8 cellular contexts compared by ENCODE assay signal in genomic region chr12:100141666-100141997, GRCh38. TPM values are rescaled to one million over a fixed set of nuclear protein-coding genes. Genes with fewer than 3 reads are reported as not detected.
DNase-seq lines count a peak whose midpoint lies in the region; ATAC-seq and TF ChIP-seq lines count a peak whose summit lies in the region.

No MANE protein-coding gene starts in this region.

- H2BK12ac ChIP-seq in neuronal stem cell (ENCODE audit: low read length) = no peak overlapping the region

- no peak overlapping the region for H3K14ac ChIP-seq in neuronal stem cell (ENCODE audit: low read length)

- ATAC-seq in GM21737 (IDR thresholded peaks at IDR 0.05; ENCODE audit: unreplicated experiment) = peak; percentile 15
- ATAC-seq in GM21381 (IDR thresholded peaks at IDR 0.05; ENCODE audit: unreplicated experiment) = no peak

- no peak overlapping the region for H4K8ac ChIP-seq in neuronal stem cell (ENCODE audit: low read depth, low read length)

- H3K23ac ChIP-seq in neuronal stem cell (ENCODE audit: low read depth, low read length, poor library complexity) = no peak overlapping the region

- H2BK15ac ChIP-seq in neuronal stem cell (ENCODE audit: low read length) = no peak overlapping the region

- no peaks in the 10 kb centered on the region for H3K79me1 ChIP-seq in neuronal stem cell (ENCODE audit: low read depth, low read length)

- H2BK120ac ChIP-seq in neuronal stem cell (ENCODE audit: low read depth, low read length) = no peak overlapping the region

- H3K9me3 ChIP-seq in ES-I3 (ENCODE audit: control insufficient read depth, insufficient read depth, low read length) = peaks cover 5% of the 10 kb centered on the region; the same call in 1 of the 2 replicates
- no peaks in the 10 kb centered on the region for H3K9me3 ChIP-seq in neuronal stem cell (replicated peaks in 1 of 2; ENCODE audit: control insufficient read depth in 2 of 2, insufficient read depth in 1 of 2, low read depth in 1 of 2, low read length in 2 of 2)

- H3K9ac ChIP-seq in ES-I3 (ENCODE audit: low read depth, low read length) = peak overlapping the region; percentile 83
- H3K9ac ChIP-seq in KMS-11 = peak overlapping the region; percentile 95
- H3K9ac ChIP-seq in neuronal stem cell (ENCODE audit: low read depth, low read length, poor library complexity) = no peak overlapping the region

- no peak overlapping the region for H4K91ac ChIP-seq in neuronal stem cell (ENCODE audit: low read depth, low read length, poor library complexity)

- no peak for TF ChIP-seq CTCF in KMS-11 (conservative IDR thresholded peaks at IDR 0.05; ENCODE audit: low read depth, low read length)
- TF ChIP-seq CTCF in fibroblast of pulmonary artery (IDR thresholded peaks at IDR 0.05; ENCODE audit: low read length, missing control alignments) = no peak

- H3K36me3 ChIP-seq in ES-I3 (ENCODE audit: insufficient read depth, low read length) = no peaks in the 10 kb centered on the region
- no peaks in the 10 kb centered on the region for H3K36me3 ChIP-seq in KMS-11 (ENCODE audit: insufficient read depth)
- H3K36me3 ChIP-seq in neuronal stem cell (replicated peaks in 1 of 2; ENCODE audit: control insufficient read depth in 2 of 2, insufficient read depth in 2 of 2, low read length in 2 of 2) = no peaks in the 10 kb centered on the region

- H2AFZ ChIP-seq in KMS-11 (ENCODE audit: low read depth) = peak overlapping the region; percentile 83
- H2AFZ ChIP-seq in neuronal stem cell (ENCODE audit: low read length) = peak overlapping the region; percentile 99

- no peak overlapping the region for H3K18ac ChIP-seq in neuronal stem cell (ENCODE audit: low read length)

- H3K4me1 ChIP-seq in ES-I3 (ENCODE audit: insufficient read depth, low read length) (no peaks in the 10 kb centered on the region), KMS-11 (ENCODE audit: low read depth, poor library complexity, severe bottlenecking) (peaks cover 27% of the 10 kb centered on the region), neuronal stem cell (ENCODE audit: control insufficient read depth in 2 of 2, insufficient read depth in 1 of 2, low read depth in 1 of 2, low read length in 2 of 2) (peaks cover 0 to 2% of the 10 kb centered on the region in 2 donors)

- H2BK5ac ChIP-seq in neuronal stem cell (ENCODE audit: low read length) = no peak overlapping the region

- H3K27me3 ChIP-seq in KMS-11 (ENCODE audit: insufficient read depth, low read depth) (no peaks in the 10 kb centered on the region), neuronal stem cell (ENCODE audit: control insufficient read depth in 3 of 3, insufficient read depth in 3 of 3, low read depth in 1 of 3, low read length in 3 of 3) (peaks cover 0 to 5% (median 0%) of the 10 kb centered on the region in 3 experiments)

- H2AK5ac ChIP-seq in neuronal stem cell (ENCODE audit: low read depth, low read length) = no peak overlapping the region

- H3K4me3 ChIP-seq in KMS-11 (IDR thresholded peaks at IDR 0.05; ENCODE audit: insufficient read depth, low read depth, low read length) = no peak overlapping the region
- H3K4me3 ChIP-seq in fibroblast of pulmonary artery (replicated peaks; ENCODE audit: low read depth, low read length) = peak overlapping the region; percentile 94
- H3K4me3 ChIP-seq in neuronal stem cell (ENCODE audit: low read length in 2 of 2) = peak overlapping the region; percentile 66 to 97

- H3K4me2 ChIP-seq in KMS-11 = peak overlapping the region; percentile 62
- peak overlapping the region; percentile 72 for H3K4me2 ChIP-seq in neuronal stem cell (ENCODE audit: insufficient read depth, low read length, poor library complexity, severe bottlenecking)

- H3K79me2 ChIP-seq in KMS-11 (ENCODE audit: insufficient read depth, low read depth) = peaks cover 55% of the 10 kb centered on the region; the same call in 1 of the 2 replicates

- WGBS in neuronal stem cell (ENCODE audit: extremely low coverage in 2 of 2, insufficient read length in 2 of 2, insufficient replicate concordance in 1 of 2), 2 donors = no CpG with 5 or more reads among the region's 6 CpGs

- H3K27ac ChIP-seq in KMS-11 (peak overlapping the region; percentile 90), neuronal stem cell (replicated peaks; ENCODE audit: low read length) (no peak overlapping the region)

- DNase-seq in activated CD4-positive, alpha-beta T cell treated with anti-CD3 and anti-CD28 coated beads, Interleukin-2, amount 50 U/mL, for 1 hour = peak; percentile 9
- peak; percentile 87 for DNase-seq in fibroblast of pulmonary artery (ENCODE audit: low read depth)
- DNase-seq in neuronal stem cell (ENCODE audit: low spot score) = no peak
- DNase-seq in GOT3 (lab: John Stamatoyannopoulos, UW) = no peak

- no peaks in the 10 kb centered on the region for H4K20me1 ChIP-seq in KMS-11 (ENCODE audit: insufficient read depth)

- H3K4ac ChIP-seq in neuronal stem cell (ENCODE audit: low read length) = no peak overlapping the region

RNA-seq across cellular contexts. Expression of gene BLTP3B, which starts 1.0 kb away (rescaled TPM):
- polyA plus RNA-seq in neuronal stem cell (2013, experiment 1 of 2) = 6.3 TPM
- 6.8 TPM for polyA plus RNA-seq in neuronal stem cell (2013, experiment 2 of 2)

RNA-seq across cellular contexts. Expression of gene ACTR6, which starts 59.0 kb away (rescaled TPM):
- 26.4 TPM for polyA plus RNA-seq in neuronal stem cell (2013, experiment 1 of 2)
- polyA plus RNA-seq in neuronal stem cell (2013, experiment 2 of 2) = 28.1 TPM

Comparison
In these comparisons a context has a peak if more than half of its experiments do, and no peak if none do; other contexts are left out.
1. DNase-seq: peak in activated CD4-positive, alpha-beta T cell treated with anti-CD3 and anti-CD28 coated beads, Interleukin-2, amount 50 U/mL, for 1 hour (single experiment) and fibroblast of pulmonary artery (single experiment); none in neuronal stem cell (single experiment) and GOT3 (single experiment).